11 cellular contexts compared by ENCODE assay signal in genomic region chr4:9812530-9813340, GRCh38. TPM values are rescaled to one million over a fixed set of nuclear protein-coding genes. Genes with fewer than 3 reads are reported as not detected.
DNase-seq lines count a peak whose midpoint lies in the region; ATAC-seq and FAIRE-seq lines count a peak whose summit lies in the region.
"Had no signal": no experiment of that assay in that cellular context is flagged by ENCODE, and none has a peak within 500 bp of the region (broad histone marks: within the 10 kb centered on the region; RNA-seq: fewer than 3 reads in every experiment).

No MANE protein-coding gene starts in this region.

- FAIRE-seq in frontal cortex (lab: Jason Lieb, UNC), result no peak
- FAIRE-seq: keratinocyte had no signal

- peak; percentile 57 for DNase-seq in inferior parietal cortex (ENCODE audit: extremely low spot score)
- no peak for DNase-seq in NCI-H1105 (lab: John Stamatoyannopoulos, UW)
- DNase-seq in frontal cortex (ENCODE audit: low spot score in 2 of 2), result no peak
- DNase-seq in stimulated activated CD4-positive, alpha-beta T cell treated with anti-CD3 and anti-CD28 coated beads, Interleukin-12 subunit alpha, Interleukin-12 subunit beta, amount 100 ng/mL, for 4 hours, result no peak
- no peak for DNase-seq in iPS-NIHi11 (ENCODE audit: low spot score)
- DNase-seq: dermis blood vessel endothelial cell, NCI-H2029 had no signal

- ATAC-seq in GM18861 (IDR thresholded peaks at IDR 0.05; ENCODE audit: unreplicated experiment) (peak; percentile 80), GM21529 (IDR thresholded peaks at IDR 0.05; ENCODE audit: unreplicated experiment) (peak; percentile 93), HG03460 (IDR thresholded peaks at IDR 0.05; ENCODE audit: unreplicated experiment) (peak; percentile 91)

RNA-seq across cellular contexts. Expression of gene DRD5, which starts 31.3 kb away (rescaled TPM):
- 2.0 TPM for total RNA-seq in frontal cortex
- total RNA-seq: dermis blood vessel endothelial cell had no signal
